ENCODE assay signal across 16 cellular contexts in the genomic region with DNA sequence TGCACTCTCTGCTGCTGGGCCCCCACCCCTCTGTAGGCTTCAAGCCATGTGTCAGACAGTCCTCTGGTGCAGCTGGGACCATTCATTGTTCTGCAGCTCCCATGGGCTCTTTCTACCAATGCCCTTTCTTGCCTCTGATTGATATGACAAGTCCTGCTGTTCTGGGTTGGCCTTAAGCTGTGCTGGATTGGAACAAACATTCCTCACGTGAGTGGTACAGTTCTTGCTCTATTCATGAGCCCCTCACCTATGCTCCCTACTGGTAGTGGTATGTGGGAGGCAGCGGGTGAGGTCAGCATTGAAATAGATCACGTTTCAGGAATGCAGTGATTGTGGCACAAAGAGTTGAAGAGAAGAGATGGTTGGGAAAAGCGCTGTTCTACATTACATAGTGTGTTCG.
"Had no signal": no experiment of that assay in that cellular context is flagged by ENCODE, and none has a peak within 500 bp of the region (broad histone marks: within the 10 kb centered on the region; RNA-seq: fewer than 3 reads in every experiment).

No MANE protein-coding gene starts in this region.

- DNase-seq: activated CD4-positive, alpha-beta T cell treated with anti-CD3 and anti-CD28 coated beads, Interleukin-2, amount 50 U/mL, for 4 hours; activated CD4-positive, CD25-positive, alpha-beta regulatory T cell treated with anti-CD3 and anti-CD28 coated beads, Interleukin-2, amount 50 U/mL, for 72 hours; activated naive CD4-positive, alpha-beta T cell treated with anti-CD3 and anti-CD28 coated beads, Interleukin-2, amount 10 ng/mL, durations not matched to agents 7 days and 5 days; body of pancreas; islet precursor cell; left lung; naive B cell; ovary; stimulated activated CD4-positive, alpha-beta T cell treated with anti-CD3 and anti-CD28 coated beads, Interleukin-2, amount 100 ng/mL, for 24 hours; uterus had no signal

- H2AFZ ChIP-seq: neural progenitor cell had no signal

- H3K4me2 ChIP-seq: neural progenitor cell had no signal

- H3K4me1 Mint-ChIP-seq: activated naive CD4-positive, alpha-beta T cell treated with anti-CD3 and anti-CD28 coated beads, Interleukin-2, amount 10 ng/mL, durations not matched to agents 7 days and 5 days; central memory CD8-positive, alpha-beta T cell; naive B cell had no signal

- H3K9ac ChIP-seq: neural progenitor cell had no signal

- ATAC-seq: body of pancreas, gastroesophageal sphincter, left lung had no signal

- H3K36me3 Mint-ChIP-seq: neural progenitor cell had no signal

- FAIRE-seq: endometrium had no signal

- H3K27me3 Mint-ChIP-seq: central memory CD8-positive, alpha-beta T cell had no signal

- H3K4me3 ChIP-seq: body of pancreas, gastroesophageal sphincter, left lung, neural progenitor cell, ovary, tibial nerve, uterus had no signal

- H3K36me3 ChIP-seq: gastroesophageal sphincter, left lung, neural progenitor cell, ovary, tibial nerve, uterus had no signal

- H3K4me1 ChIP-seq: body of pancreas, gastroesophageal sphincter, left lung, neural progenitor cell, tibial nerve, uterus had no signal

- H3K27me3 ChIP-seq: body of pancreas, gastroesophageal sphincter, left lung, neural progenitor cell, ovary, tibial nerve, uterus had no signal

- H3K4me3 Mint-ChIP-seq: activated naive CD4-positive, alpha-beta T cell treated with anti-CD3 and anti-CD28 coated beads, Interleukin-2, amount 10 ng/mL, durations not matched to agents 7 days and 5 days; central memory CD8-positive, alpha-beta T cell; neural progenitor cell; T-helper 2 cell treated with Interferon-gamma antibody and Interleukin-4, amounts not matched to agents 5 μg/mL and 100 μg/mL, for 36 hours had no signal

- H3K27ac ChIP-seq: body of pancreas, gastroesophageal sphincter, left lung, neural progenitor cell, ovary, tibial nerve, uterus had no signal
